In the genomic region with DNA sequence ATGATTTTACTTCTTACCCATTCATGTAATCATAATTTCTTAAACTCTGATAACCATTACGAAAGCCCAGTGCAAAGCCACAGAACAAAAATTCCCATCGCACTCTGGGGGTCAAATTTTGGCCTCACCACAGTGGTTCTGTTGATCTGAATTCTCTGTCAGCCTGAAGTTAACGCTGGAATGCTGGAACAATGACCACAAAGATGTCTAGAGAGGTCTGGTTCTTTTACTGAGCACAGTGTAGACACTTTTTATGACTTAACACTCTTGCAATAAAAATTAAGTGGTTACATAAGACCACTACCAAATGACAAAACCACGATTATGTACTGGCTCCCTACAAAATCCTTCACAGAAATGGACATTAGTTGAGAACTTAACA, we compare ENCODE assay signal across 1 cellular context.
TF ChIP-seq lines count a peak whose summit lies in the region.

No MANE protein-coding gene starts in this region.

TF ChIP-seq in SK-N-SH, 30 proteins besides CTCF, POLR2A, EP300 and RAD21 (continued from another document):
- TF ChIP-seq, protein P1, sequence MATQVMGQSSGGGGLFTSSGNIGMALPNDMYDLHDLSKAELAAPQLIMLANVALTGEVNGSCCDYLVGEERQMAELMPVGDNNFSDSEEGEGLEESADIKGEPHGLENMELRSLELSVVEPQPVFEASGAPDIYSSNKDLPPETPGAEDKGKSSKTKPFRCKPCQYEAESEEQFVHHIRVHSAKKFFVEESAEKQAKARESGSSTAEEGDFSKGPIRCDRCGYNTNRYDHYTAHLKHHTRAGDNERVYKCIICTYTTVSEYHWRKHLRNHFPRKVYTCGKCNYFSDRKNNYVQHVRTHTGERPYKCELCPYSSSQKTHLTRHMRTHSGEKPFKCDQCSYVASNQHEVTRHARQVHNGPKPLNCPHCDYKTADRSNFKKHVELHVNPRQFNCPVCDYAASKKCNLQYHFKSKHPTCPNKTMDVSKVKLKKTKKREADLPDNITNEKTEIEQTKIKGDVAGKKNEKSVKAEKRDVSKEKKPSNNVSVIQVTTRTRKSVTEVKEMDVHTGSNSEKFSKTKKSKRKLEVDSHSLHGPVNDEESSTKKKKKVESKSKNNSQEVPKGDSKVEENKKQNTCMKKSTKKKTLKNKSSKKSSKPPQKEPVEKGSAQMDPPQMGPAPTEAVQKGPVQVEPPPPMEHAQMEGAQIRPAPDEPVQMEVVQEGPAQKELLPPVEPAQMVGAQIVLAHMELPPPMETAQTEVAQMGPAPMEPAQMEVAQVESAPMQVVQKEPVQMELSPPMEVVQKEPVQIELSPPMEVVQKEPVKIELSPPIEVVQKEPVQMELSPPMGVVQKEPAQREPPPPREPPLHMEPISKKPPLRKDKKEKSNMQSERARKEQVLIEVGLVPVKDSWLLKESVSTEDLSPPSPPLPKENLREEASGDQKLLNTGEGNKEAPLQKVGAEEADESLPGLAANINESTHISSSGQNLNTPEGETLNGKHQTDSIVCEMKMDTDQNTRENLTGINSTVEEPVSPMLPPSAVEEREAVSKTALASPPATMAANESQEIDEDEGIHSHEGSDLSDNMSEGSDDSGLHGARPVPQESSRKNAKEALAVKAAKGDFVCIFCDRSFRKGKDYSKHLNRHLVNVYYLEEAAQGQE (IDR thresholded peaks at IDR 0.05; ENCODE audit: low read depth, low read length): no peak
- TF ChIP-seq, protein P2, sequence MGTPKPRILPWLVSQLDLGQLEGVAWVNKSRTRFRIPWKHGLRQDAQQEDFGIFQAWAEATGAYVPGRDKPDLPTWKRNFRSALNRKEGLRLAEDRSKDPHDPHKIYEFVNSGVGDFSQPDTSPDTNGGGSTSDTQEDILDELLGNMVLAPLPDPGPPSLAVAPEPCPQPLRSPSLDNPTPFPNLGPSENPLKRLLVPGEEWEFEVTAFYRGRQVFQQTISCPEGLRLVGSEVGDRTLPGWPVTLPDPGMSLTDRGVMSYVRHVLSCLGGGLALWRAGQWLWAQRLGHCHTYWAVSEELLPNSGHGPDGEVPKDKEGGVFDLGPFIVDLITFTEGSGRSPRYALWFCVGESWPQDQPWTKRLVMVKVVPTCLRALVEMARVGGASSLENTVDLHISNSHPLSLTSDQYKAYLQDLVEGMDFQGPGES (IDR thresholded peaks at IDR 0.05; ENCODE audit: low read depth, low read length): no peak
- TF ChIP-seq CHD2 (IDR thresholded peaks at IDR 0.05; ENCODE audit: low read length, partially characterized antibody) (no peak), RFX5 (IDR thresholded peaks at IDR 0.05; ENCODE audit: low read length) (no peak), RCOR1 (IDR thresholded peaks at IDR 0.05; ENCODE audit: low read length) (no peak)
- TF ChIP-seq, protein P3, sequence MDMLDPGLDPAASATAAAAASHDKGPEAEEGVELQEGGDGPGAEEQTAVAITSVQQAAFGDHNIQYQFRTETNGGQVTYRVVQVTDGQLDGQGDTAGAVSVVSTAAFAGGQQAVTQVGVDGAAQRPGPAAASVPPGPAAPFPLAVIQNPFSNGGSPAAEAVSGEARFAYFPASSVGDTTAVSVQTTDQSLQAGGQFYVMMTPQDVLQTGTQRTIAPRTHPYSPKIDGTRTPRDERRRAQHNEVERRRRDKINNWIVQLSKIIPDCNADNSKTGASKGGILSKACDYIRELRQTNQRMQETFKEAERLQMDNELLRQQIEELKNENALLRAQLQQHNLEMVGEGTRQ (IDR thresholded peaks at IDR 0.05; ENCODE audit: borderline replicate concordance, low read depth, low read length): no peak
